ENCODE assay signal across 1 cellular context in genomic region chr16:76854234-76854633, GRCh38.
TF ChIP-seq lines count a peak whose summit lies in the region.

No MANE protein-coding gene starts in this region.

TF ChIP-seq in SK-N-SH, 30 proteins besides CTCF, POLR2A, EP300 and RAD21:
- no peak for TF ChIP-seq ELF1 (IDR thresholded peaks at IDR 0.05)
- TF ChIP-seq SIN3A (IDR thresholded peaks at IDR 0.05; ENCODE audit: borderline replicate concordance, low read depth, low read length), result no peak
- TF ChIP-seq JUND (IDR thresholded peaks at IDR 0.05), result no peak
- no peak for TF ChIP-seq RFX5 (IDR thresholded peaks at IDR 0.05; ENCODE audit: low read length)
- no peak for TF ChIP-seq TAF1 (IDR thresholded peaks at IDR 0.05; ENCODE audit: borderline replicate concordance, low read depth, low read length)
- TF ChIP-seq FOXM1 (IDR thresholded peaks at IDR 0.05; ENCODE audit: low read depth), result no peak
- no peak for TF ChIP-seq RXRA (IDR thresholded peaks at IDR 0.05; ENCODE audit: borderline replicate concordance, low read depth)
- no peak for TF ChIP-seq FOSL2 (IDR thresholded peaks at IDR 0.05; ENCODE audit: borderline replicate concordance, low read depth)
